Comparison of ENCODE assay signal across 8 cellular contexts in the genomic region with DNA sequence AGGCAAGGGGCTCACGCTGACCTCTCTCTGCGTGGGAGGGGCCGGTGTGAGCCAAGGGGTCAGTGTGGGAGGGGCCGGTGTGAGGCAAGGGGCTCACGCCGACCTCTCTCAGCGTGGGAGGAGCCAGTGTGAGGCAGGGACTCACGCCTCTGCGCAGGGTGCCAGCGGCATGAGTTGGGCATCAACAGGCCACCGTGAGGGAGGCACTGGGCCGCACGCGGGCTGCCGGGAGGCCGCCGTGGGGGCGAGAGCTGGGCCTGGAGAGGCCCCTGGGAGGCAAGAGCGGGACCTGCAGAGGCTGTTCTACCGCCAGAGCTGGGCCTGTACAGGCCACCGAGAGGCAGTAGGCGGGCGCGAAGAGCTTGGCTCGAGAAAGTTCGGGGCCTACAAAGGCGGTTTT.
DNase-seq lines count a peak whose midpoint lies in the region; ATAC-seq and TF ChIP-seq lines count a peak whose summit lies in the region.
"Not testable (repeated sequence)": the region's sequence is repeated elsewhere in the genome, so short reads cannot be mapped to it uniquely, and the experiment has no call there.

No MANE protein-coding gene starts in this region.

- H3K27me3 Mint-ChIP-seq in CD8-positive, alpha-beta memory T cell; activated CD4-positive, alpha-beta T cell treated with anti-CD3 and anti-CD28 coated beads, Interleukin-2, amount 10 ng/mL, durations not matched to agents 24 days and 14 days; activated T-helper 2 cell treated with anti-CD3 and anti-CD28 coated beads, Interferon-gamma antibody, Interleukin-2, Interleukin-4, amounts not matched to agents 10 μg/mL and 5 μg/mL and 100 μg/mL, durations not matched to agents 14 hours and 24 hours and 36 hours (ENCODE audit: low read depth): not testable (repeated sequence)

- POLR2A ChIA-PET in CD8-positive, alpha-beta memory T cell (lab: Charles Lee), result not testable (repeated sequence)

- not testable (repeated sequence) for H3K4me1 ChIP-seq in CD8-positive, alpha-beta memory T cell (ENCODE audit: insufficient read depth, low read length); colonic mucosa; left lung; ovary (ENCODE audit: insufficient read depth); testis

- TF ChIP-seq EP300 in ovary (IDR thresholded peaks at IDR 0.05), result not testable (repeated sequence)

- CTCF ChIA-PET in CD8-positive, alpha-beta memory T cell (lab: Charles Lee), result not testable (repeated sequence)

- not testable (repeated sequence) for H3K9me3 ChIP-seq in CD8-positive, alpha-beta memory T cell (ENCODE audit: low read length); colonic mucosa; ovary; testis
- H3K9me3 ChIP-seq in left lung, result peaks cover 0 to 32% of the 10 kb centered on the region in 2 donors

- not testable (repeated sequence) for H3K4me3 Mint-ChIP-seq in CD8-positive, alpha-beta memory T cell; activated CD4-positive, alpha-beta T cell treated with anti-CD3 and anti-CD28 coated beads, Interleukin-2, amount 10 ng/mL, durations not matched to agents 24 days and 14 days; activated T-helper 2 cell treated with anti-CD3 and anti-CD28 coated beads, Interferon-gamma antibody, Interleukin-2, Interleukin-4, amounts not matched to agents 10 μg/mL and 5 μg/mL and 100 μg/mL, durations not matched to agents 14 hours and 24 hours and 36 hours (ENCODE audit: low read depth)

- peak in 4 of 5 donors; percentile 4 to 20 (median 12) for DNase-seq in CD8-positive, alpha-beta memory T cell
- peak; percentile 73 for DNase-seq in activated CD4-positive, alpha-beta T cell treated with anti-CD3 and anti-CD28 coated beads, Interleukin-2, amount 10 ng/mL, durations not matched to agents 24 days and 14 days
- peak; percentile 35 for DNase-seq in activated T-helper 2 cell treated with anti-CD3 and anti-CD28 coated beads, Interferon-gamma antibody, Interleukin-2, Interleukin-4, amounts not matched to agents 10 μg/mL and 5 μg/mL and 100 μg/mL, durations not matched to agents 14 hours and 24 hours and 36 hours (ENCODE audit: low spot score)
- DNase-seq in colonic mucosa (peak; percentile 27), left lung (peak; percentile 35 to 96), ovary (peak; percentile 24 to 83 (median 54)), testis (peak; percentile 23)
- peak; percentile 14 for DNase-seq in stimulated activated CD4-positive, alpha-beta T cell treated with anti-CD3 and anti-CD28 coated beads, Interleukin-4, amount 100 ng/mL, for 1 hour

- not testable (repeated sequence) for H3K36me3 Mint-ChIP-seq in CD8-positive, alpha-beta memory T cell; activated CD4-positive, alpha-beta T cell treated with anti-CD3 and anti-CD28 coated beads, Interleukin-2, amount 10 ng/mL, durations not matched to agents 24 days and 14 days (ENCODE audit: low read depth); activated T-helper 2 cell treated with anti-CD3 and anti-CD28 coated beads, Interferon-gamma antibody, Interleukin-2, Interleukin-4, amounts not matched to agents 10 μg/mL and 5 μg/mL and 100 μg/mL, durations not matched to agents 14 hours and 24 hours and 36 hours (ENCODE audit: low read depth)

- not testable (repeated sequence) for H3K27me3 ChIP-seq in CD8-positive, alpha-beta memory T cell (ENCODE audit: insufficient read depth, low read length, poor library complexity, severe bottlenecking); colonic mucosa; left lung; ovary; testis

- not testable (repeated sequence) for H3K27ac ChIP-seq in CD8-positive, alpha-beta memory T cell (ENCODE audit: low read depth, low read length); colonic mucosa; left lung; ovary; testis

- peaks cover 0 to 14% (median 5%) of the 10 kb centered on the region in 5 donors for H3K9me3 Mint-ChIP-seq in CD8-positive, alpha-beta memory T cell
- H3K9me3 Mint-ChIP-seq in activated CD4-positive, alpha-beta T cell treated with anti-CD3 and anti-CD28 coated beads, Interleukin-2, amount 10 ng/mL, durations not matched to agents 24 days and 14 days; activated T-helper 2 cell treated with anti-CD3 and anti-CD28 coated beads, Interferon-gamma antibody, Interleukin-2, Interleukin-4, amounts not matched to agents 10 μg/mL and 5 μg/mL and 100 μg/mL, durations not matched to agents 14 hours and 24 hours and 36 hours: not testable (repeated sequence)

- not testable (repeated sequence) for H3K36me3 ChIP-seq in CD8-positive, alpha-beta memory T cell (ENCODE audit: insufficient read depth, low read length); colonic mucosa; left lung; ovary; testis (ENCODE audit: low read depth, missing control alignments)

- intact Hi-C loops in activated CD4-positive, alpha-beta T cell treated with anti-CD3 and anti-CD28 coated beads, Interleukin-2, amount 10 ng/mL, durations not matched to agents 24 days and 14 days (cut with micrococcal nuclease); activated T-helper 2 cell treated with anti-CD3 and anti-CD28 coated beads, Interferon-gamma antibody, Interleukin-2, Interleukin-4, amounts not matched to agents 10 μg/mL and 5 μg/mL and 100 μg/mL, durations not matched to agents 14 hours and 24 hours and 36 hours (cut with micrococcal nuclease); colonic mucosa (cut with DNase I); left lung (cut with DNase I); ovary (cut with DNase I); testis (cut with DNase I; ENCODE audit: low total_unique reads): not testable (repeated sequence)

- H3K4me1 Mint-ChIP-seq in CD8-positive, alpha-beta memory T cell; activated CD4-positive, alpha-beta T cell treated with anti-CD3 and anti-CD28 coated beads, Interleukin-2, amount 10 ng/mL, durations not matched to agents 24 days and 14 days; activated T-helper 2 cell treated with anti-CD3 and anti-CD28 coated beads, Interferon-gamma antibody, Interleukin-2, Interleukin-4, amounts not matched to agents 10 μg/mL and 5 μg/mL and 100 μg/mL, durations not matched to agents 14 hours and 24 hours and 36 hours (ENCODE audit: low read depth): not testable (repeated sequence)

- not testable (repeated sequence) for H3K27ac Mint-ChIP-seq in CD8-positive, alpha-beta memory T cell; activated CD4-positive, alpha-beta T cell treated with anti-CD3 and anti-CD28 coated beads, Interleukin-2, amount 10 ng/mL, durations not matched to agents 24 days and 14 days; activated T-helper 2 cell treated with anti-CD3 and anti-CD28 coated beads, Interferon-gamma antibody, Interleukin-2, Interleukin-4, amounts not matched to agents 10 μg/mL and 5 μg/mL and 100 μg/mL, durations not matched to agents 14 hours and 24 hours and 36 hours

- not testable (repeated sequence) for TF ChIP-seq POLR2A in ovary (IDR thresholded peaks at IDR 0.05); testis (IDR thresholded peaks at IDR 0.05)

- not testable (repeated sequence) for ATAC-seq in left lung

- not testable (repeated sequence) for H3K4me3 ChIP-seq in CD8-positive, alpha-beta memory T cell (ENCODE audit: low read length); colonic mucosa; left lung; ovary; testis

- not testable (repeated sequence) for TF ChIP-seq CTCF in colonic mucosa (IDR thresholded peaks at IDR 0.05); left lung (IDR thresholded peaks at IDR 0.05); ovary (IDR thresholded peaks at IDR 0.05); testis (IDR thresholded peaks at IDR 0.05)

- not testable (repeated sequence) for H3K9ac ChIP-seq in colonic mucosa (ENCODE audit: low read depth in 2 of 2, low read length in 2 of 2)

- WGBS in ovary, 3 donors, result 91 to 93% (median 93%) methylated on average over 15 to 23 of the region's 27 CpGs
- WGBS in testis, 2 donors, result 91% methylated on average over 22 of the region's 27 CpGs

Comparison
In these comparisons a context has a peak if more than half of its experiments do, and no peak if none do; other contexts are left out.
1. DNase-seq: peak in every context shown above with its lines; median percentile 73 in activated CD4-positive, alpha-beta T cell treated with anti-CD3 and anti-CD28 coated beads, Interleukin-2, amount 10 ng/mL, durations not matched to agents 24 days and 14 days; 66 in left lung; 54 in ovary; 35 in activated T-helper 2 cell treated with anti-CD3 and anti-CD28 coated beads, Interferon-gamma antibody, Interleukin-2, Interleukin-4, amounts not matched to agents 10 μg/mL and 5 μg/mL and 100 μg/mL, durations not matched to agents 14 hours and 24 hours and 36 hours; 27 in colonic mucosa; 23 in testis; 14 in stimulated activated CD4-positive, alpha-beta T cell treated with anti-CD3 and anti-CD28 coated beads, Interleukin-4, amount 100 ng/mL, for 1 hour; 12 in CD8-positive, alpha-beta memory T cell.